1 cellular context compared by ENCODE assay signal in the genomic region with DNA sequence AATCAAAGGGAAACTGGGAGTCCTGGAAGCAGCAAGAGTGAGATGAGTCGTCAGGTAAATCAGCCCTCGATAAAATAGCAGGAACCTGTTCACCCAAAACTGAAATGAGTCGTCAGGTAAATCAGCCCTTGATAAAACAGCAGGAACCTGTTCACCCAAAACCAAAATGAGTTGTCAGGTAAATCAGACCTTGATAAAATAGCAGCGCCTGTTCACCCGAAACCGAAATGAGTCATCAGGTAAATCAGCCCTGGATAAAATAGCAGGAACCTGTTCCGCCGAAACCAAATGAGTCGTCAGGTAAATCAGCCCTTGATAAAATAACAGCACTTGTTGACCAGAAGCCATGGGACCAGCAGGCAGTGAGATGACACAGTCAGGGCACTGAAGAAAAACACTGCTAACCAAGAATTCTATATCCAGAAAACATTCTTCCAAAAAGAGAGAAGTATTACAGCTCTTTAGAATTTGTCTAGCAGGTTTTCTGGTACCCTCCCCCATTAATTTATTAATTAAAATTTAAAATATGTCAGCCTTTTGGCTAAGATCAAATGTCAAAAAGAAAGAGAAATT.
A peak's percentile ranks its signal among the peaks of the same experiment; 100 is the strongest.
TF ChIP-seq lines count a peak whose summit lies in the region.

No MANE protein-coding gene starts in this region.

TF ChIP-seq in HCT116, 20 proteins besides CTCF, POLR2A, EP300 and RAD21 (continued from another document):
- TF ChIP-seq, protein P1, sequence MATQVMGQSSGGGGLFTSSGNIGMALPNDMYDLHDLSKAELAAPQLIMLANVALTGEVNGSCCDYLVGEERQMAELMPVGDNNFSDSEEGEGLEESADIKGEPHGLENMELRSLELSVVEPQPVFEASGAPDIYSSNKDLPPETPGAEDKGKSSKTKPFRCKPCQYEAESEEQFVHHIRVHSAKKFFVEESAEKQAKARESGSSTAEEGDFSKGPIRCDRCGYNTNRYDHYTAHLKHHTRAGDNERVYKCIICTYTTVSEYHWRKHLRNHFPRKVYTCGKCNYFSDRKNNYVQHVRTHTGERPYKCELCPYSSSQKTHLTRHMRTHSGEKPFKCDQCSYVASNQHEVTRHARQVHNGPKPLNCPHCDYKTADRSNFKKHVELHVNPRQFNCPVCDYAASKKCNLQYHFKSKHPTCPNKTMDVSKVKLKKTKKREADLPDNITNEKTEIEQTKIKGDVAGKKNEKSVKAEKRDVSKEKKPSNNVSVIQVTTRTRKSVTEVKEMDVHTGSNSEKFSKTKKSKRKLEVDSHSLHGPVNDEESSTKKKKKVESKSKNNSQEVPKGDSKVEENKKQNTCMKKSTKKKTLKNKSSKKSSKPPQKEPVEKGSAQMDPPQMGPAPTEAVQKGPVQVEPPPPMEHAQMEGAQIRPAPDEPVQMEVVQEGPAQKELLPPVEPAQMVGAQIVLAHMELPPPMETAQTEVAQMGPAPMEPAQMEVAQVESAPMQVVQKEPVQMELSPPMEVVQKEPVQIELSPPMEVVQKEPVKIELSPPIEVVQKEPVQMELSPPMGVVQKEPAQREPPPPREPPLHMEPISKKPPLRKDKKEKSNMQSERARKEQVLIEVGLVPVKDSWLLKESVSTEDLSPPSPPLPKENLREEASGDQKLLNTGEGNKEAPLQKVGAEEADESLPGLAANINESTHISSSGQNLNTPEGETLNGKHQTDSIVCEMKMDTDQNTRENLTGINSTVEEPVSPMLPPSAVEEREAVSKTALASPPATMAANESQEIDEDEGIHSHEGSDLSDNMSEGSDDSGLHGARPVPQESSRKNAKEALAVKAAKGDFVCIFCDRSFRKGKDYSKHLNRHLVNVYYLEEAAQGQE (IDR thresholded peaks at IDR 0.05; ENCODE audit: low read depth) = no peak
- TF ChIP-seq EZH2phosphoT487 (IDR thresholded peaks at IDR 0.05; ENCODE audit: borderline replicate concordance) = no peak
- TF ChIP-seq EGR1 (IDR thresholded peaks at IDR 0.05; ENCODE audit: low read depth) = no peak
- no peak for TF ChIP-seq ZFX (IDR thresholded peaks at IDR 0.05)
- no peak for TF ChIP-seq YY1 (IDR thresholded peaks at IDR 0.05; ENCODE audit: extremely low read depth, insufficient replicate concordance, low read depth, low read length)
- TF ChIP-seq, protein P2, sequence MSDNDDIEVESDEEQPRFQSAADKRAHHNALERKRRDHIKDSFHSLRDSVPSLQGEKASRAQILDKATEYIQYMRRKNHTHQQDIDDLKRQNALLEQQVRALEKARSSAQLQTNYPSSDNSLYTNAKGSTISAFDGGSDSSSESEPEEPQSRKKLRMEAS (IDR thresholded peaks at IDR 0.05) = peak; percentile 21; the same call in 1 of the 2 replicates
- TF ChIP-seq ZNF274 (IDR thresholded peaks at IDR 0.05; ENCODE audit: low read depth, low read length) = no peak
